In genomic region chr7:26490631-26491624, GRCh38 we compare ENCODE assay signal across 16 cellular contexts.
DNase-seq lines count a peak whose midpoint lies in the region; ATAC-seq and TF ChIP-seq lines count a peak whose summit lies in the region.
"Had no signal": no experiment of that assay in that cellular context is flagged by ENCODE, and none has a peak within 500 bp of the region (broad histone marks: within the 10 kb centered on the region; RNA-seq: fewer than 3 reads in every experiment).

No MANE protein-coding gene starts in this region.

- H3K9me3 ChIP-seq in HEK293 (ENCODE audit: control insufficient read depth, insufficient read depth, low read depth, low read length) = no peaks in the 10 kb centered on the region
- no peaks in the 10 kb centered on the region for H3K9me3 ChIP-seq in mammary epithelial cell (replicated peaks; ENCODE audit: insufficient read depth, low read length)
- H3K9me3 ChIP-seq: BLaER1 treated with 17β-estradiol and CSF1 and Interleukin-3, amounts not matched to agents 10 nM and 100 nM; neutrophil had no signal

- no TSS peak for BruUV-seq in mammary epithelial cell (replicated peaks; lab: Mats Ljungman, UMichigan)

- no peaks in the 10 kb centered on the region for H3K4me1 Mint-ChIP-seq in stimulated activated effector memory CD8-positive, alpha-beta T cell treated with anti-CD3 and anti-CD28 coated beads, Interleukin-12 subunit alpha, Interleukin-12 subunit beta, amount 100 ng/mL, for 72 hours
- H3K4me1 Mint-ChIP-seq: central memory CD8-positive, alpha-beta T cell; stimulated activated naive CD8-positive, alpha-beta T cell treated with anti-CD3 and anti-CD28 coated beads, Interleukin-15, amount 100 ng/mL, for 72 hours had no signal

- intact Hi-C loops in mammary epithelial cell (cut with micrococcal nuclease) = loop anchor here (1.0 to 5.0 kb wide), 2 partner anchors 176 to 671 kb away; no protein-coding TSS in a partner anchor

- H3K9me3 Mint-ChIP-seq in stimulated activated effector memory CD8-positive, alpha-beta T cell treated with anti-CD3 and anti-CD28 coated beads, Interleukin-12 subunit alpha, Interleukin-12 subunit beta, amount 100 ng/mL, for 72 hours = no peaks in the 10 kb centered on the region
- H3K9me3 Mint-ChIP-seq: central memory CD8-positive, alpha-beta T cell; stimulated activated naive CD8-positive, alpha-beta T cell treated with anti-CD3 and anti-CD28 coated beads, Interleukin-15, amount 100 ng/mL, for 72 hours had no signal

- POLR2A ChIA-PET in HEK293 (lab: Yijun Ruan, JAX) = interaction anchor here (1.0 to 2.0 kb wide), 2 partner anchors 51 to 93 kb away, joined by 3 to 7 read pairs; no protein-coding TSS in a partner anchor

- 24% methylated on average over 9 of the region's 10 CpGs for WGBS in mammary epithelial cell (ENCODE audit: low coverage, missing lambda C conversion rate)

- in situ Hi-C loops in mammary epithelial cell (cut with MboI; ENCODE audit: low sequenced_read_pairs in 2 of 2) = no loop called here

- peaks cover 27% of the 10 kb centered on the region for H3K4me1 ChIP-seq in HEK293 (ENCODE audit: control insufficient read depth, insufficient read depth, low read length)
- peaks cover 17% of the 10 kb centered on the region for H3K4me1 ChIP-seq in mammary epithelial cell (ENCODE audit: insufficient read depth, low read length)

- no peak overlapping the region for H3K9ac ChIP-seq in mammary epithelial cell (ENCODE audit: insufficient read depth, low read length)
- H3K9ac ChIP-seq: BLaER1 treated with 17β-estradiol and CSF1 and Interleukin-3, amounts not matched to agents 10 nM and 100 nM had no signal

- no peaks in the 10 kb centered on the region for H3K27me3 ChIP-seq in mammary epithelial cell (ENCODE audit: insufficient read depth, low read length)
- H3K27me3 ChIP-seq: BLaER1 treated with 17β-estradiol and CSF1 and Interleukin-3, amounts not matched to agents 10 nM and 100 nM had no signal

- CTCF ChIA-PET in HEK293 (lab: Yijun Ruan, JAX) = interaction anchor here (0.6 to 2.4 kb wide), 9 partner anchors 8 to 1230 kb away, joined by 3 to 9 read pairs (median 4); no protein-coding TSS in a partner anchor
- CTCF ChIA-PET in mammary epithelial cell (lab: Charles Lee; ENCODE audit: low non-redundant PET) = interaction anchor here (0.5 to 0.9 kb wide), 7 partner anchors 59 to 678 kb away, joined by 3 to 8 read pairs (median 6); no protein-coding TSS in a partner anchor

- H3K27ac ChIP-seq in HEK293 (ENCODE audit: extremely low read depth, low read depth, low read length) (peak overlapping the region; percentile 39; the same call in 1 of the 2 replicates), mammary epithelial cell (ENCODE audit: insufficient read depth, low read depth, low read length) (no peak overlapping the region)
- H3K27ac ChIP-seq: BLaER1 treated with 17β-estradiol and CSF1 and Interleukin-3, amounts not matched to agents 10 nM and 100 nM; neutrophil had no signal

- dilution Hi-C loops in mammary epithelial cell (cut with HindIII; ENCODE audit: low sequenced_read_pairs) = loop anchor here (5.0 kb wide), 2 partner anchors 61 to 434 kb away; no protein-coding TSS in a partner anchor

- no peaks in the 10 kb centered on the region for H3K79me2 ChIP-seq in mammary epithelial cell (ENCODE audit: insufficient read depth, low read length)

- no peaks in the 10 kb centered on the region for H4K20me1 ChIP-seq in mammary epithelial cell (ENCODE audit: insufficient read depth, low read length)
- H4K20me1 ChIP-seq: BLaER1 treated with 17β-estradiol and CSF1 and Interleukin-3, amounts not matched to agents 10 nM and 100 nM had no signal

- H2AFZ ChIP-seq in mammary epithelial cell (ENCODE audit: low read depth, low read length) = peak overlapping the region; percentile 54

- peak; percentile 55 for DNase-seq in NCI-H2227 treated with DMSO at 0.1 percent for 48 hours (lab: John Stamatoyannopoulos, UW)
- peak; percentile 91 for DNase-seq in mammary epithelial cell
- peak; percentile 60 for DNase-seq in putamen (ENCODE audit: low spot score)
- DNase-seq in T-helper 2 cell = no peak
- no peak for DNase-seq in stimulated activated effector memory CD8-positive, alpha-beta T cell treated with anti-CD3 and anti-CD28 coated beads, Interleukin-12 subunit alpha, Interleukin-12 subunit beta, amount 100 ng/mL, for 72 hours (ENCODE audit: low spot score in 2 of 2)
- DNase-seq: activated CD4-positive, alpha-beta T cell treated with anti-CD3 and anti-CD28 coated beads for 1 hour; activated gamma-delta T cell; stimulated activated CD4-positive, alpha-beta T cell treated with anti-CD3 and anti-CD28 coated beads, Interleukin-2, amount 100 ng/mL, for 48 hours; stimulated activated naive CD8-positive, alpha-beta T cell treated with anti-CD3 and anti-CD28 coated beads, Interleukin-15, amount 100 ng/mL, for 72 hours had no signal

- ATAC-seq in HG02973 (IDR thresholded peaks at IDR 0.05; ENCODE audit: unreplicated experiment) (no peak), HG02938 (IDR thresholded peaks at IDR 0.05; ENCODE audit: unreplicated experiment) (no peak)
- ATAC-seq in stimulated activated effector memory CD8-positive, alpha-beta T cell treated with anti-CD3 and anti-CD28 coated beads, Interleukin-12 subunit alpha, Interleukin-12 subunit beta, amount 100 ng/mL, for 72 hours = no peak
- ATAC-seq: Right ventricle myocardium inferior; stimulated activated naive CD8-positive, alpha-beta T cell treated with anti-CD3 and anti-CD28 coated beads, Interleukin-15, amount 100 ng/mL, for 72 hours had no signal

- peak overlapping the region; percentile 56 for H3K4me2 ChIP-seq in mammary epithelial cell (ENCODE audit: insufficient read depth, low read depth, low read length)
- H3K4me2 ChIP-seq: BLaER1 treated with 17β-estradiol and CSF1 and Interleukin-3, amounts not matched to agents 10 nM and 100 nM had no signal

- no peaks in the 10 kb centered on the region for H3K36me3 Mint-ChIP-seq in stimulated activated effector memory CD8-positive, alpha-beta T cell treated with anti-CD3 and anti-CD28 coated beads, Interleukin-12 subunit alpha, Interleukin-12 subunit beta, amount 100 ng/mL, for 72 hours

- no peak overlapping the region for H3K4me3 Mint-ChIP-seq in stimulated activated effector memory CD8-positive, alpha-beta T cell treated with anti-CD3 and anti-CD28 coated beads, Interleukin-12 subunit alpha, Interleukin-12 subunit beta, amount 100 ng/mL, for 72 hours
- H3K4me3 Mint-ChIP-seq: central memory CD8-positive, alpha-beta T cell; stimulated activated naive CD8-positive, alpha-beta T cell treated with anti-CD3 and anti-CD28 coated beads, Interleukin-15, amount 100 ng/mL, for 72 hours had no signal

- no peaks in the 10 kb centered on the region for H3K36me3 ChIP-seq in HEK293 (ENCODE audit: control insufficient read depth in 2 of 2, insufficient read depth in 1 of 2, low read length in 2 of 2)
- H3K36me3 ChIP-seq in mammary epithelial cell (ENCODE audit: insufficient read depth, low read length) = no peaks in the 10 kb centered on the region
- H3K36me3 ChIP-seq: BLaER1 treated with 17β-estradiol and CSF1 and Interleukin-3, amounts not matched to agents 10 nM and 100 nM; neutrophil had no signal

- H3K4me3 ChIP-seq in HEK293 (ENCODE audit: low read depth, low read length) (no peak overlapping the region), mammary epithelial cell (replicated peaks in 1 of 3; ENCODE audit: insufficient read depth in 1 of 3, low read depth in 2 of 3, low read length in 3 of 3) (no peak overlapping the region)
- H3K4me3 ChIP-seq: BLaER1 treated with 17β-estradiol and CSF1 and Interleukin-3, amounts not matched to agents 10 nM and 100 nM had no signal

- no peak overlapping the region for H3K27ac Mint-ChIP-seq in stimulated activated effector memory CD8-positive, alpha-beta T cell treated with anti-CD3 and anti-CD28 coated beads, Interleukin-12 subunit alpha, Interleukin-12 subunit beta, amount 100 ng/mL, for 72 hours

- TF ChIP-seq CTCF in HEK293 (tag by site-specific recombination; IDR thresholded peaks at IDR 0.05) (peak; percentile 25; the same call in 1 of the 2 replicates), mammary epithelial cell (conservative IDR thresholded peaks at IDR 0.05 in 1 of 2, IDR thresholded peaks at IDR 0.05 in 1 of 2; ENCODE audit: extremely low read depth in 1 of 2, insufficient read depth in 1 of 2, low read depth in 1 of 2, low read length in 2 of 2) (peak in 1 of 2 donors; percentile 40)

TF ChIP-seq in HEK293, 187 proteins besides CTCF, POLR2A, EP300 and RAD21 (continues in another document):
- TF ChIP-seq INSM2 (tag by site-specific recombination; IDR thresholded peaks at IDR 0.05) (no peak), ZNF449 (tag by site-specific recombination; IDR thresholded peaks at IDR 0.05) (0 out of 2 replicates have a peak, but pooled peaks have one; percentile 17), KLF1 (tag by site-specific recombination; IDR thresholded peaks at IDR 0.05) (peak; percentile 58), ZFHX2 (tag by site-specific recombination; conservative IDR thresholded peaks at IDR 0.05) (peak; percentile 72), GLIS1 (tag by site-specific recombination; IDR thresholded peaks at IDR 0.05) (0 out of 2 replicates have a peak, but pooled peaks have one; percentile 20), ZNF302 (tag by site-specific recombination; IDR thresholded peaks at IDR 0.05; ENCODE audit: low read depth) (no peak)

Comparison
In these comparisons a context has a peak if more than half of its experiments do, and no peak if none do; other contexts are left out.
1. DNase-seq: peak in NCI-H2227 treated with DMSO at 0.1 percent for 48 hours (single experiment), mammary epithelial cell (single experiment) and putamen (single experiment); none in T-helper 2 cell (0 of 5) and stimulated activated effector memory CD8-positive, alpha-beta T cell treated with anti-CD3 and anti-CD28 coated beads, Interleukin-12 subunit alpha, Interleukin-12 subunit beta, amount 100 ng/mL, for 72 hours (0 of 2).